8 cellular contexts compared by ENCODE assay signal in the genomic region with DNA sequence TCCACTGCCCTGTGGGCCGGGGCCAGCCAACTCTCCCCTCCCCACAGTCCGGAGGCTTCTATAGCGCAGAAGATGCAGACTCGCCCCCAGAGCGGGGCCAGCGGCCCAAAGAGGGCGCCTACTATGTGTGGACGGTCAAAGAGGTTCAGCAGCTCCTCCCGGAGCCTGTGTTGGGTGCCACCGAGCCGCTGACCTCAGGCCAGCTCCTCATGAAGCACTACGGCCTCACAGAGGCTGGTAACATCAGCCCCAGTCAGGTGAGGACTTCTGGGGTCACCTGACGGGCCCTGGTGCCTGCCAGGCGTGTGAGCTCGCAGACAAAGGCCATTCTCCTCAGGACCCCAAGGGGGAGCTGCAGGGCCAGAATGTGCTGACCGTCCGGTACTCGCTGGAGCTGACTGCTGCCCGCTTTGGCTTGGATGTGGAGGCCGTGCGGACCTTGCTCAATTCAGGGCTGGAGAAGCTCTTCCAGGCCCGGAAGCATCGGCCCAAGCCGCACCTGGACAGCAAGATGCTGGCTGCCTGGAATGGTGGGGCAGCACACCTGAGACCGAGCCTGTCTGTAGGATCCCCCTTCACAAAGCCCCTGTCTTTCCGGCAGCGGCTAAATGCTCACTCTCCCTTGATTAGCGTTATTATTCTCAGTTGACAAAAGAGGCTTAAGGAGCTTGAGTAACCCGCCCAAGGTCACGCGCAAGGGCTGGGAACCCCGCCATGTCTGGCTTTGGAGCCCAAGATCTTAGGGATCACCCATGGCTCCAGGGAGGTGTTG. TPM values are rescaled to one million over a fixed set of nuclear protein-coding genes. Genes with fewer than 3 reads are reported as not detected.
DNase-seq lines count a peak whose midpoint lies in the region; TF ChIP-seq lines count a peak whose summit lies in the region.

No MANE protein-coding gene starts in this region.

- CTCF ChIA-PET in CD4-positive, alpha-beta memory T cell (lab: Charles Lee; ENCODE audit: partially characterized antibody): no interaction called here

- intact Hi-C loops in thyroid gland (cut with DNase I): loop anchor here (2.0 to 5.0 kb wide), 2 partner anchors 74 to 146 kb away; no protein-coding TSS in a partner anchor
- intact Hi-C loops in CD4-positive, alpha-beta memory T cell (cut with micrococcal nuclease): no loop called here

- TF ChIP-seq CTCF in kidney epithelial cell (IDR thresholded peaks at IDR 0.05; ENCODE audit: insufficient read depth, low read length, poor library complexity, severe bottlenecking): peak; percentile 91
- peak; percentile 63 to 98 (median 90) for TF ChIP-seq CTCF in thyroid gland (IDR thresholded peaks at IDR 0.05)

- no peaks in the 10 kb centered on the region for H3K9me3 Mint-ChIP-seq in CD4-positive, alpha-beta memory T cell

- no peaks in the 10 kb centered on the region for H3K36me3 Mint-ChIP-seq in CD4-positive, alpha-beta memory T cell

- H3K27ac ChIP-seq in thyroid gland: peak overlapping the region; percentile 60 to 74 (median 67)
- H3K27ac ChIP-seq in CD4-positive, alpha-beta memory T cell (ENCODE audit: low read depth, low read length): no peak overlapping the region

- 64 to 82% methylated on average over 16 to 21 of the region's 32 CpGs for WGBS in thyroid gland, 2 donors

- DNase-seq in NCI-H748 (lab: John Stamatoyannopoulos, UW; ENCODE audit: unreplicated experiment) (peak; percentile 68), NCI-H748 treated with DMSO at 0.1 percent for 48 hours (lab: John Stamatoyannopoulos, UW) (no peak), NCI-H460 (ENCODE audit: extremely low read depth, low read depth) (peak; percentile 87), brain pericyte (ENCODE audit: low read depth, low spot score) (peak; percentile 36), kidney epithelial cell (ENCODE audit: low read depth) (peak; percentile 56), thyroid gland (peak; percentile 92 to 93)
- no peak for DNase-seq in CD4-positive, alpha-beta memory T cell
- DNase-seq in effector CD4-positive, alpha-beta T cell: no peak

- H3K4me1 Mint-ChIP-seq in CD4-positive, alpha-beta memory T cell: peaks cover 2 to 9% (median 8%) of the 10 kb centered on the region in 4 donors

- peak overlapping the region in 1 of 8 donors; percentile 59 for H3K4me3 Mint-ChIP-seq in CD4-positive, alpha-beta memory T cell

- H3K27ac Mint-ChIP-seq in CD4-positive, alpha-beta memory T cell: peak overlapping the region in 1 of 7 donors; percentile 42

- no peak for TF ChIP-seq POLR2A in thyroid gland (IDR thresholded peaks at IDR 0.05)

- H3K36me3 ChIP-seq in kidney epithelial cell (ENCODE audit: control insufficient read depth, insufficient read depth, low read length): no peaks in the 10 kb centered on the region
- peaks cover 0 to 7% of the 10 kb centered on the region in 2 donors for H3K36me3 ChIP-seq in thyroid gland
- H3K36me3 ChIP-seq in CD4-positive, alpha-beta memory T cell (ENCODE audit: insufficient read depth, low read length): no peaks in the 10 kb centered on the region

- H3K27me3 Mint-ChIP-seq in CD4-positive, alpha-beta memory T cell: peaks cover 0 to 1% of the 10 kb centered on the region in 2 donors

- no peak overlapping the region for H3K4me3 ChIP-seq in kidney epithelial cell (ENCODE audit: low read depth, low read length)
- H3K4me3 ChIP-seq in thyroid gland (replicated peaks in 1 of 3): no peak overlapping the region
- H3K4me3 ChIP-seq in CD4-positive, alpha-beta memory T cell (ENCODE audit: low read length in 2 of 2): no peak overlapping the region

- POLR2A ChIA-PET in CD4-positive, alpha-beta memory T cell (lab: Charles Lee; ENCODE audit: partially characterized antibody): interaction anchor here (2.2 to 2.8 kb wide), 2 partner anchors 9 kb away, joined by 8 to 11 read pairs; a partner anchor contains a TSS

- H3K27me3 ChIP-seq in kidney epithelial cell (ENCODE audit: control insufficient read depth, insufficient read depth, low read length) (no peaks in the 10 kb centered on the region), thyroid gland (no peaks in the 10 kb centered on the region)
- no peaks in the 10 kb centered on the region for H3K27me3 ChIP-seq in CD4-positive, alpha-beta memory T cell (ENCODE audit: insufficient read depth, low read length)

- H3K4me1 ChIP-seq in thyroid gland: peaks cover 8 to 16% of the 10 kb centered on the region in 2 donors
- peaks cover 8% of the 10 kb centered on the region for H3K4me1 ChIP-seq in CD4-positive, alpha-beta memory T cell (ENCODE audit: insufficient read depth, low read length)

- H3K9me3 ChIP-seq in thyroid gland: no peaks in the 10 kb centered on the region
- H3K9me3 ChIP-seq in CD4-positive, alpha-beta memory T cell (ENCODE audit: control insufficient read depth in 1 of 2, low read length in 2 of 2): no peaks in the 10 kb centered on the region

RNA-seq across cellular contexts. Expression of a gene that starts 3.9 kb away (rescaled TPM):
- total RNA-seq in NCI-H460 (2014; rRNA removed; shearing (Covaris generic)): 73.6 and 82.8 TPM in 2 replicates
- polyA plus RNA-seq in NCI-H460 (2014; cell fraction: nucleus; rRNA removed): 457 and 474 TPM in 2 replicates
- total RNA-seq in kidney epithelial cell (58.9 and 79.4 TPM in 2 replicates), thyroid gland (100 to 1,000 TPM in 3 of 4 donors, 10 to 100 TPM in 1; 94.9 to 177 (median 125) TPM)
- total RNA-seq in CD4-positive, alpha-beta memory T cell: 10 to 100 TPM; 13.3 to 14.1 TPM
- 1 to 10 TPM; 5.4 to 7.3 TPM for polyA plus RNA-seq in CD4-positive, alpha-beta memory T cell

RNA-seq across cellular contexts. Expression of a gene that starts 9.7 kb away (rescaled TPM):
- 0.06 and 0.07 TPM in 2 replicates for total RNA-seq in NCI-H460 (2014; rRNA removed; shearing (Covaris generic))
- polyA plus RNA-seq in NCI-H460 (2014; cell fraction: nucleus; rRNA removed): 0.06 and 0.40 TPM in 2 replicates
- total RNA-seq in kidney epithelial cell (0.07 TPM in 1 of 2 replicates, not detected in the other), thyroid gland (1 to 10 TPM in 1 of 4 donors, under 1 TPM in 3; 0.13 to 3.3 (median 0.52) TPM)
- not detected for total RNA-seq in CD4-positive, alpha-beta memory T cell
- not detected for polyA plus RNA-seq in CD4-positive, alpha-beta memory T cell

RNA-seq across cellular contexts. Expression of a gene that starts 18.3 kb away (rescaled TPM):
- total RNA-seq in NCI-H460 (2014; rRNA removed; shearing (Covaris generic)): 0.02 TPM in 1 of 2 replicates, not detected in the other
- polyA plus RNA-seq in NCI-H460 (2014; cell fraction: nucleus; rRNA removed): 0.14 and 0.25 TPM in 2 replicates
- total RNA-seq in kidney epithelial cell (0.62 and 0.84 TPM in 2 replicates), thyroid gland (10 to 100 TPM in 1 of 4 donors, 1 to 10 TPM in 1, under 1 TPM in 1, not detected in 1; 0.63 to 31.6 (median 3.5) TPM)
- total RNA-seq in CD4-positive, alpha-beta memory T cell: not detected
- polyA plus RNA-seq in CD4-positive, alpha-beta memory T cell: not detected

RNA-seq across cellular contexts. Expression of a gene that starts 42.6 kb away (rescaled TPM):
- total RNA-seq in NCI-H460 (2014; rRNA removed; shearing (Covaris generic)): 0.89 and 1.0 TPM in 2 replicates
- polyA plus RNA-seq in NCI-H460 (2014; cell fraction: nucleus; rRNA removed): 0.43 and 2.4 TPM in 2 replicates
- total RNA-seq in kidney epithelial cell: 0.14 and 0.50 TPM in 2 replicates
- total RNA-seq in thyroid gland: 1 to 10 TPM in 3 of 4 donors, under 1 TPM in 1; 0.78 to 3.2 (median 1.6) TPM
- 1 to 10 TPM; 5.3 to 6.8 TPM for total RNA-seq in CD4-positive, alpha-beta memory T cell
- under 1 TPM in 1 of 2 donors, not detected in 1; 0.24 TPM for polyA plus RNA-seq in CD4-positive, alpha-beta memory T cell

Comparison
In these comparisons a context has a peak if more than half of its experiments do, and no peak if none do; other contexts are left out.
1. DNase-seq: peak in NCI-H748 (single experiment), NCI-H460 (single experiment), brain pericyte (single experiment), kidney epithelial cell (single experiment) and thyroid gland (2 of 2); none in NCI-H748 treated with DMSO at 0.1 percent for 48 hours (single experiment), CD4-positive, alpha-beta memory T cell (0 of 5) and effector CD4-positive, alpha-beta T cell (single experiment).